ENCODE assay signal across 8 cellular contexts in genomic region chr17:37488009-37488604, GRCh38. TPM values are rescaled to one million over a fixed set of nuclear protein-coding genes. Genes with fewer than 3 reads are reported as not detected.
DNase-seq lines count a peak whose midpoint lies in the region; FAIRE-seq and TF ChIP-seq lines count a peak whose summit lies in the region.

No MANE protein-coding gene starts in this region.

- peak overlapping the region; percentile 88 for H3K9ac ChIP-seq in NT2/D1 (ENCODE audit: insufficient read length, low read depth)

- H3K9me3 ChIP-seq in NT2/D1 (ENCODE audit: insufficient read depth, low read length): no peaks in the 10 kb centered on the region

- in situ Hi-C loops in brain microvascular endothelial cell (cut with HindIII; ENCODE audit: low pct_ligation_motif_present, low sequenced_read_pairs): no loop called here

- CTCF ChIA-PET in BJ (lab: Yijun Ruan, JAX): interaction anchor here (1.0 to 1.3 kb wide), 2 partner anchors 10 to 12 kb away, joined by 3 read pairs; no protein-coding TSS in a partner anchor

- TF ChIP-seq CTCF in BJ (IDR thresholded peaks at IDR 0.05; ENCODE audit: insufficient read depth, low read depth, low read length) (no peak), HFF-Myc (IDR thresholded peaks at IDR 0.05; ENCODE audit: low read depth, low read length, missing control alignments) (no peak), brain microvascular endothelial cell (IDR thresholded peaks at IDR 0.05; ENCODE audit: low read depth, low read length, missing control alignments) (no peak)

- H3K36me3 ChIP-seq in BJ (ENCODE audit: control insufficient read depth, insufficient read depth, low read length): no peaks in the 10 kb centered on the region
- H3K36me3 ChIP-seq in NT2/D1 (ENCODE audit: insufficient read depth, insufficient read length, low read length): no peaks in the 10 kb centered on the region
- no peaks in the 10 kb centered on the region for H3K36me3 ChIP-seq in brain microvascular endothelial cell (replicated peaks)

- no peaks in the 10 kb centered on the region for H3K4me1 ChIP-seq in NT2/D1 (ENCODE audit: insufficient read depth, insufficient read length)

- no peak for FAIRE-seq in GM12892 (lab: Jason Lieb, UNC)

- H3K4me3 ChIP-seq in BJ (ENCODE audit: low read depth, low read length) (peak overlapping the region; percentile 95), HFF-Myc (replicated peaks; ENCODE audit: low read depth, low read length) (peak overlapping the region; percentile 86), NT2/D1 (ENCODE audit: insufficient read length, low read depth) (peak overlapping the region; percentile 67), brain microvascular endothelial cell (ENCODE audit: low read depth, low read length) (peak overlapping the region; percentile 77), skin epidermis (peak overlapping the region in 3 of 7 experiments; percentile 56 to 78 (median 76))

- TF ChIP-seq POLR2A in GM12892 (IDR thresholded peaks at IDR 0.05; ENCODE audit: low read depth, low read length): no peak

- DNase-seq in BJ (ENCODE audit: low read depth): peak; percentile 91
- DNase-seq in HFF-Myc (ENCODE audit: extremely low read depth, low read depth): peak; percentile 93
- DNase-seq in NT2/D1 (ENCODE audit: low read depth, low spot score): no peak
- DNase-seq in brain microvascular endothelial cell: peak; percentile 97
- peak; percentile 33 for DNase-seq in iPS-NIHi11 (ENCODE audit: low spot score)
- no peak for DNase-seq in stimulated activated CD4-positive, alpha-beta T cell treated with anti-CD3 and anti-CD28 coated beads, Interleukin-2, amount 100 ng/mL, for 48 hours
- no peak for DNase-seq in GM12892 (ENCODE audit: insufficient read length)

- POLR2A ChIA-PET in BJ (lab: Charles Lee): no interaction called here

- H3K27ac ChIP-seq in brain microvascular endothelial cell (peak overlapping the region; percentile 95), skin epidermis (peak overlapping the region in 19 of 21 experiments; percentile 20 to 99 (median 93))

- H3K27me3 ChIP-seq in BJ (ENCODE audit: control insufficient read depth, insufficient read depth, low read length) (no peaks in the 10 kb centered on the region), NT2/D1 (ENCODE audit: insufficient read depth, insufficient read length) (no peaks in the 10 kb centered on the region), brain microvascular endothelial cell (replicated peaks) (no peaks in the 10 kb centered on the region)

RNA-seq across cellular contexts. Expression of gene DUSP14, which starts 1.6 kb away (rescaled TPM):
- 123 and 152 TPM in 2 replicates for polyA plus RNA-seq in BJ (2011; rRNA removed)
- 54.4 and 94.0 TPM in 2 replicates for polyA minus RNA-seq in BJ (2011; rRNA and poly(A)+ RNA removed)
- polyA plus RNA-seq in GM12892 (2012; ENCODE audit: missing spikeins): 10.3 TPM

Comparison
In these comparisons a context has a peak if more than half of its experiments do, and no peak if none do; other contexts are left out.
1. DNase-seq: peak in BJ (single experiment), HFF-Myc (single experiment), brain microvascular endothelial cell (single experiment) and iPS-NIHi11 (single experiment); none in NT2/D1 (single experiment), stimulated activated CD4-positive, alpha-beta T cell treated with anti-CD3 and anti-CD28 coated beads, Interleukin-2, amount 100 ng/mL, for 48 hours (0 of 2) and GM12892 (single experiment).